Comparison of ENCODE assay signal across 22 cellular contexts in the genomic region with DNA sequence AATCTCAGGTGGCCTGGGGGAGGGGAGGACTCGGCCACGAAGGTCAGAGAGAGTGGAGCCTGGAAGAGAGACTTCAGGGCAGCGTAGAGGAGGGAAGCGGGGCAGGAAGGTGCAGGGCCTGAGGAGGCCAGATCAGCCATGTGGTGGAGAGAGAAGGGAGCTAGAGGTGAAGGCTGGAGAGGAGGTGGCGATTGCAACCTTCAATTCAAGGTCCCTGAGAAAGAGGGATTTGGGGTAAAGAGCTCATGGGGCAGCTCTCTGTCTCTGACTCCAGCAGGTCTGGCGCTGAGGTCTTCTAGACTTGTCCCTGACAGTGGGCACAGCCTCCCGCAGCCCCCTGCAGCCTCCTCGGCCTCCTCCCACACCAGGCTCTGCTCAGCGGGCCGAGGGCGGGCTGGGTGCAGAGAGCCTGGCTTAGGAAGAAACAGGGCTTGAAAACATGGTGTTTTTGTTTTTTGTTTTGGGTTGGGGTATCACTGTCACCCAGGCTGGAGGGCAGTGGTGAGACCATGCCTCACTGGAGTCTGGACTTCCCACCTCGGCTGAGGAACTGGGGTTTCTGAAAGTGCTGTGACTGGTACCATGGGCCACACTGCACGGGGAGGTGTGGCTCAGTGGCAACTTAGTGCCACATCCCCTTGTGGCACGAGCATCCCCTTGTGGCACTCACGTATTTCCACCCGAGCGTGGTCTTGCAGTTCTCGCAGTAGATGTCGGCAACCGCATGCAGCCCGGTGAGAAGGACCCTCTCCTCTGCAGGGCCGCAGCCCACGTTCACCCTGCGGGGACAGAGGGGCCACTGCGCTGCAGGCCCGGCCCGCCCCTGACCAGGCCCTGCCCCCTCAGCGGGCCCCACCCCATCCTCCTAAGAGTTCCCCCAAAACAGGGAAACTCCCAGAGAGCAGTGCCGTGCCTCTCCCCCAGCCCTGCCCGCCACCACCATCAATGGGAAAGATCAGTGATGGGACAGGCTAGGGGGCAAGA. TPM values are rescaled to one million over a fixed set of nuclear protein-coding genes. Genes with fewer than 3 reads are reported as not detected.
DNase-seq lines count a peak whose midpoint lies in the region; TF ChIP-seq lines count a peak whose summit lies in the region.
"Had no signal": no experiment of that assay in that cellular context is flagged by ENCODE, and none has a peak within 500 bp of the region (broad histone marks: within the 10 kb centered on the region; RNA-seq: fewer than 3 reads in every experiment).

No MANE protein-coding gene starts in this region.

- no peak for DNase-seq in T-helper 1 cell
- DNase-seq in SK-N-MC (ENCODE audit: low read depth, low spot score), result no peak
- no peak for DNase-seq in endodermal cell
- DNase-seq in osteoblast (ENCODE audit: insufficient read length, low spot score, missing footprints), result peak; percentile 39
- DNase-seq in NCI-H524 treated with DMSO at 0.1 percent for 48 hours (lab: John Stamatoyannopoulos, UW), result no peak
- DNase-seq in GM10248 (ENCODE audit: extremely low spot score), result no peak
- no peak for DNase-seq in MV-4-11 (lab: John Stamatoyannopoulos, UW)
- DNase-seq: 8988T, activated gamma-delta T cell treated with Interleukin-2 at 50 U/mL for 16 hours, AML-193, anterior cingulate cortex, DMS53, GF-D8, Kasumi-1, left ventricle myocardium inferior, NCI-H1694 treated with DMSO at 0.1 percent for 48 hours, NCI-H345, psoas muscle, T-cell, tibial artery had no signal

- 93 to 97% methylated on average over 20 to 30 of the region's 30 CpGs for WGBS in endodermal cell (ENCODE audit: insufficient coverage in 1 of 2, insufficient read length in 1 of 2), 2 experiments

- peak overlapping the region; percentile 62 for H3K4me3 ChIP-seq in SK-N-MC
- H3K4me3 ChIP-seq in endodermal cell (ENCODE audit: low read length), result no peak overlapping the region
- no peak overlapping the region for H3K4me3 ChIP-seq in osteoblast (ENCODE audit: insufficient read depth, low read length)
- H3K4me3 ChIP-seq: left ventricle myocardium inferior, neural progenitor cell, psoas muscle, tibial artery had no signal

- H2AFZ ChIP-seq in osteoblast (ENCODE audit: low read length), result no peak overlapping the region
- H2AFZ ChIP-seq: neural progenitor cell had no signal

- no peaks in the 10 kb centered on the region for H3K79me2 ChIP-seq in osteoblast (ENCODE audit: insufficient read depth, low read length)

- no peaks in the 10 kb centered on the region for H4K20me1 ChIP-seq in osteoblast (ENCODE audit: insufficient read depth, low read length)

- no peaks in the 10 kb centered on the region for H3K9me3 Mint-ChIP-seq in T-helper 1 cell treated with Interleukin-12 subunit alpha and Interleukin-12 subunit beta and Interleukin-4 antibody, amounts not matched to agents 30 μg/mL and 1 μg/mL, for 36 hours
- H3K9me3 Mint-ChIP-seq in endodermal cell, result no peaks in the 10 kb centered on the region
- H3K9me3 Mint-ChIP-seq: neural progenitor cell, T-cell had no signal

- TF ChIP-seq CTCF in endodermal cell (conservative IDR thresholded peaks at IDR 0.05), result no peak
- no peak for TF ChIP-seq CTCF in osteoblast (IDR thresholded peaks at IDR 0.05; ENCODE audit: extremely low read depth, low read depth, low read length)
- no peak for TF ChIP-seq CTCF in GM10248 (IDR thresholded peaks at IDR 0.05; ENCODE audit: control extremely low read depth, extremely low read depth, low read depth, missing control alignments)

- peaks cover 5% of the 10 kb centered on the region for H3K36me3 Mint-ChIP-seq in T-helper 1 cell treated with Interleukin-12 subunit alpha and Interleukin-12 subunit beta and Interleukin-4 antibody, amounts not matched to agents 30 μg/mL and 1 μg/mL, for 36 hours (ENCODE audit: low read depth)
- H3K36me3 Mint-ChIP-seq in endodermal cell (ENCODE audit: low read depth), result peaks cover 37% of the 10 kb centered on the region

- H3K27me3 ChIP-seq in endodermal cell (ENCODE audit: control insufficient read depth, insufficient read depth, low read length, poor library complexity, severe bottlenecking) (no peaks in the 10 kb centered on the region), osteoblast (ENCODE audit: insufficient read depth, low read length) (no peaks in the 10 kb centered on the region)
- H3K27me3 ChIP-seq: neural progenitor cell, tibial artery had no signal

- no peak overlapping the region for H3K4me3 Mint-ChIP-seq in T-helper 1 cell treated with Interleukin-12 subunit alpha and Interleukin-12 subunit beta and Interleukin-4 antibody, amounts not matched to agents 30 μg/mL and 1 μg/mL, for 36 hours
- H3K4me3 Mint-ChIP-seq in endodermal cell, result no peak overlapping the region
- H3K4me3 Mint-ChIP-seq: neural progenitor cell, T-cell had no signal

- POLR2A ChIA-PET in GM10248 (lab: Yijun Ruan, JAX), result no interaction called here

- CTCF ChIA-PET in GM10248 (lab: Yijun Ruan, JAX), result no interaction called here

- H3K36me3 ChIP-seq in SK-N-MC (ENCODE audit: insufficient read depth, low read length) (no peaks in the 10 kb centered on the region; the same call in 1 of the 2 replicates), endodermal cell (ENCODE audit: control insufficient read depth, insufficient read depth, low read length) (peaks cover 16% of the 10 kb centered on the region), osteoblast (ENCODE audit: insufficient read depth, low read length) (no peaks in the 10 kb centered on the region)
- H3K36me3 ChIP-seq: neural progenitor cell had no signal

- H3K4me1 ChIP-seq in endodermal cell (ENCODE audit: control insufficient read depth, insufficient read depth, low read length) (peaks cover 9% of the 10 kb centered on the region), osteoblast (ENCODE audit: insufficient read depth, low read length) (peaks cover 11% of the 10 kb centered on the region)
- H3K4me1 ChIP-seq: neural progenitor cell had no signal

- no peaks in the 10 kb centered on the region for H3K27me3 Mint-ChIP-seq in T-helper 1 cell treated with Interleukin-12 subunit alpha and Interleukin-12 subunit beta and Interleukin-4 antibody, amounts not matched to agents 30 μg/mL and 1 μg/mL, for 36 hours (ENCODE audit: low read depth)
- no peaks in the 10 kb centered on the region for H3K27me3 Mint-ChIP-seq in endodermal cell (ENCODE audit: insufficient read depth)
- H3K27me3 Mint-ChIP-seq: T-cell had no signal

- H3K27ac ChIP-seq in SK-N-MC (no peak overlapping the region), endodermal cell (ENCODE audit: low read depth, low read length) (no peak overlapping the region), osteoblast (ENCODE audit: low read depth, low read length) (no peak overlapping the region)
- H3K27ac ChIP-seq: left ventricle myocardium inferior, neural progenitor cell, psoas muscle, tibial artery had no signal

- H3K9ac ChIP-seq in SK-N-MC (ENCODE audit: insufficient read length) (no peak overlapping the region), endodermal cell (ENCODE audit: extremely low read depth, low read length, poor library complexity, severe bottlenecking) (no peak overlapping the region)
- H3K9ac ChIP-seq: neural progenitor cell had no signal

- H3K4me1 Mint-ChIP-seq in T-helper 1 cell treated with Interleukin-12 subunit alpha and Interleukin-12 subunit beta and Interleukin-4 antibody, amounts not matched to agents 30 μg/mL and 1 μg/mL, for 36 hours (ENCODE audit: low read depth), result no peaks in the 10 kb centered on the region
- peaks cover 31% of the 10 kb centered on the region for H3K4me1 Mint-ChIP-seq in endodermal cell
- H3K4me1 Mint-ChIP-seq: T-cell had no signal

- peak overlapping the region; percentile 6 for H3K27ac Mint-ChIP-seq in T-helper 1 cell treated with Interleukin-12 subunit alpha and Interleukin-12 subunit beta and Interleukin-4 antibody, amounts not matched to agents 30 μg/mL and 1 μg/mL, for 36 hours
- H3K27ac Mint-ChIP-seq in endodermal cell, result peak overlapping the region; percentile 39
- H3K27ac Mint-ChIP-seq: neural progenitor cell had no signal

- no peak overlapping the region for H3K4me2 ChIP-seq in osteoblast (ENCODE audit: insufficient read depth, low read length)
- H3K4me2 ChIP-seq: neural progenitor cell had no signal

- H3K9me3 ChIP-seq in SK-N-MC (ENCODE audit: low read depth, low read length) (no peaks in the 10 kb centered on the region), endodermal cell (ENCODE audit: control insufficient read depth, low read length) (no peaks in the 10 kb centered on the region), osteoblast (ENCODE audit: low read depth, low read length) (no peaks in the 10 kb centered on the region)
- H3K9me3 ChIP-seq: left ventricle myocardium inferior, psoas muscle, tibial artery had no signal

RNA-seq across cellular contexts. Expression of gene YPEL1, which starts 32.6 kb away (rescaled TPM):
- total RNA-seq in endodermal cell (10 to 100 TPM; 13.4 to 23.4 TPM), osteoblast (1.8 and 2.2 TPM in 2 replicates)
- 27.1 TPM for polyA plus RNA-seq in endodermal cell (2013, experiment 1 of 2)
- polyA plus RNA-seq in endodermal cell (2013, experiment 2 of 2), result 27.2 TPM

RNA-seq across cellular contexts. Expression of gene PPIL2, which starts 37.2 kb away (rescaled TPM):
- 10 to 100 TPM; 39.9 to 41.2 TPM for total RNA-seq in endodermal cell
- polyA plus RNA-seq in endodermal cell (2013, experiment 1 of 2), result 39.4 TPM
- 35.8 TPM for polyA plus RNA-seq in endodermal cell (2013, experiment 2 of 2)
- total RNA-seq in osteoblast, result 25.3 and 29.2 TPM in 2 replicates
